1 cellular context compared by ENCODE assay signal in the genomic region with DNA sequence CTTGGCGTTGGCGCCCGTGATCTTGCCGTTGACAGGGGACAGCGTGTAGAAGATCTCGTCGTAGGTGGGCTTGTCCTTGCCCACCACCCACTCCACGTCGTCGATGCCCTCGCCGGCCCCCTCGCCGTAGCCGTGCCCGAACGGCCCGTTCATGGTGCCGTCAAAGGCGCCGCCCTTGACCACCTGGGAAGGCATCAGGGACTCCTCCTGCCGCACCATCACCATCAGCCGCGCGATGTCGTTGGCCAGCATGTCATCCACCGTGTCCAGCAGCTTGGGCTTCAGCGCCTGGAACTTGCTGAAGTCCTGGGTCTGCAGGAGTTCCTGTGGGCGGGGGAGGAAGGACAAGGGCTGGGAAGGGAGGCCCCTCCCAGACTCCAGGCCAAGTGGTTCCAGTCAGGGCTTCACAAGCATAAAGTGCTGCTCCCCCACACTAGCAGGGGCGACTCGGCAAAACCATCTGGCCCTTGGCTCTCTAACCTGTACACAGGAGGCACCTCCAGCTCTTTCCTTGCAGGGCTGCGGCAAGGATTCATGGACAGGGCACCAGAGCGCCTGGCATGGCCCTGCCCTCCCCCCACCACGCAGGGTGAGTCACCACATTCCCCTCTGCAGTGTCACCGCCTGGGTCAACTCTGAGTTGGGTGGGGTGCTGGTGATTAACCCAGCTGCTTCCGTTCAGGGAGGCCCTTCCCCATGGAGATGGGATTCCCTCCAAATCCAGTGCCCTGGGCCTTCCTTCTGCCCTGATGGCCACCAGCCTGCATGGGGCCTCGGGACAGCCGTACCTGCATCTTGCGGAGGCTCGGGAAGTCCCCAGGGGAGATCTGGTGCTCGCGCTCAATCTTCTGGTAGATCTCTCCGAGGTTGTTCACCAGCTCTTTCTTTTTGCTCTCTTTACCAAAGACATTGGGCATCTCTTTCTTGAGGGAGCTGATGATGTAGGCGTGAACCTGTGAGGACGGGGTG.
TF ChIP-seq lines count a peak whose summit lies in the region.

No MANE protein-coding gene starts in this region.

TF ChIP-seq in SK-N-SH treated with all-trans-retinoic acid at 6 μM for 48 hours, 23 proteins besides CTCF, POLR2A, EP300 and RAD21 (continued from another document):
- TF ChIP-seq TCF4 (CRISPR knock-in tag; IDR thresholded peaks at IDR 0.05; ENCODE audit: borderline replicate concordance) (no peak), ZNF70 (CRISPR knock-in tag; IDR thresholded peaks at IDR 0.05) (no peak)
